In genomic region chr22:44363214-44363979, GRCh38 we compare ENCODE assay signal across 9 cellular contexts. TPM values are rescaled to one million over a fixed set of nuclear protein-coding genes. Genes with fewer than 3 reads are reported as not detected.
DNase-seq lines count a peak whose midpoint lies in the region; ATAC-seq and TF ChIP-seq lines count a peak whose summit lies in the region.
"Had no signal": no experiment of that assay in that cellular context is flagged by ENCODE, and none has a peak within 500 bp of the region (broad histone marks: within the 10 kb centered on the region; RNA-seq: fewer than 3 reads in every experiment).

No MANE protein-coding gene starts in this region.

- H2BK5ac ChIP-seq in neuronal stem cell (ENCODE audit: low read length): peak overlapping the region; percentile 80

- intact Hi-C loops in Caco-2 (cut with micrococcal nuclease; ENCODE audit: unreplicated experiment): loop anchor here (10.0 kb wide), 1 partner anchor 81 kb away; no protein-coding TSS in a partner anchor

- H3K4me3 Mint-ChIP-seq in activated T-helper 17 cell treated with anti-CD3 and anti-CD28 coated beads, Interleukin-2, amount 50 U/mL, for 72 hours: no peak overlapping the region
- no peak overlapping the region for H3K4me3 Mint-ChIP-seq in Caco-2 (ENCODE audit: unreplicated experiment)

- no peak overlapping the region for H3K4me2 ChIP-seq in neuronal stem cell (ENCODE audit: insufficient read depth, low read length, poor library complexity, severe bottlenecking)

- H4K91ac ChIP-seq in neuronal stem cell (ENCODE audit: low read depth, low read length, poor library complexity): no peak overlapping the region

- no peak overlapping the region for H3K27ac Mint-ChIP-seq in activated T-helper 17 cell treated with anti-CD3 and anti-CD28 coated beads, Interleukin-2, amount 50 U/mL, for 72 hours
- H3K27ac Mint-ChIP-seq in Caco-2 (ENCODE audit: unreplicated experiment): no peak overlapping the region

- no CpG with 5 or more reads among the region's 26 CpGs for WGBS in neuronal stem cell (ENCODE audit: extremely low coverage in 2 of 2, insufficient read length in 2 of 2, insufficient replicate concordance in 1 of 2), 2 donors

- H3K23ac ChIP-seq in neuronal stem cell (ENCODE audit: low read depth, low read length, poor library complexity): peak overlapping the region; percentile 53

- H3K27me3 ChIP-seq in Peyer's patch: no peaks in the 10 kb centered on the region
- peaks cover 0 to 35% (median 0%) of the 10 kb centered on the region in 3 experiments for H3K27me3 ChIP-seq in neuronal stem cell (ENCODE audit: control insufficient read depth in 3 of 3, insufficient read depth in 3 of 3, low read depth in 1 of 3, low read length in 3 of 3)
- no peaks in the 10 kb centered on the region for H3K27me3 ChIP-seq in Caco-2 (replicated peaks; ENCODE audit: control insufficient read depth, insufficient read depth, low read length)

- no peak overlapping the region for H4K8ac ChIP-seq in neuronal stem cell (ENCODE audit: low read depth, low read length)

- H3K27me3 Mint-ChIP-seq in activated T-helper 17 cell treated with anti-CD3 and anti-CD28 coated beads, Interleukin-2, amount 50 U/mL, for 72 hours: peaks cover 6% of the 10 kb centered on the region
- peaks cover 13% of the 10 kb centered on the region for H3K27me3 Mint-ChIP-seq in Caco-2 (ENCODE audit: insufficient read depth, unreplicated experiment)

- BruUV-seq in Caco-2 (replicated peaks; lab: Mats Ljungman, UMichigan): no TSS peak

- DNase-seq in AG10803 (ENCODE audit: low read depth) (peak; percentile 98), Peyer's patch (peak; percentile 24 to 82 (median 64)), fibroblast of gingiva (ENCODE audit: low read depth) (peak; percentile 98), neuronal stem cell (ENCODE audit: low spot score) (no peak), NCI-H2196 treated with DMSO at 0.1 percent for 48 hours (lab: John Stamatoyannopoulos, UW; ENCODE audit: unreplicated experiment) (no peak), NCI-H345 (lab: John Stamatoyannopoulos, UW) (no peak), Caco-2 (no peak)

- no peaks in the 10 kb centered on the region for H3K36me3 ChIP-seq in Peyer's patch
- no peaks in the 10 kb centered on the region for H3K36me3 ChIP-seq in neuronal stem cell (replicated peaks in 1 of 2; ENCODE audit: control insufficient read depth in 2 of 2, insufficient read depth in 2 of 2, low read length in 2 of 2)
- no peaks in the 10 kb centered on the region for H3K36me3 ChIP-seq in Caco-2 (ENCODE audit: control insufficient read depth, insufficient read depth, low read length)

- no peak for TF ChIP-seq CTCF in AG10803 (conservative IDR thresholded peaks at IDR 0.05; ENCODE audit: low read length)
- no peak for TF ChIP-seq CTCF in Peyer's patch (IDR thresholded peaks at IDR 0.05)
- TF ChIP-seq CTCF in Caco-2 (IDR thresholded peaks at IDR 0.05; ENCODE audit: insufficient read depth in 1 of 2, low read depth in 1 of 2, low read length in 1 of 2, severe bottlenecking in 1 of 2, unreplicated experiment in 1 of 2): no peak

- H3K27ac ChIP-seq in Peyer's patch: peak overlapping the region; percentile 27 to 73 (median 64)
- H3K27ac ChIP-seq in neuronal stem cell (replicated peaks; ENCODE audit: low read length): no peak overlapping the region

- H3K36me3 Mint-ChIP-seq in activated T-helper 17 cell treated with anti-CD3 and anti-CD28 coated beads, Interleukin-2, amount 50 U/mL, for 72 hours (ENCODE audit: low read depth): no peaks in the 10 kb centered on the region
- no peaks in the 10 kb centered on the region for H3K36me3 Mint-ChIP-seq in Caco-2 (ENCODE audit: insufficient read depth, unreplicated experiment)

- H3K4me3 ChIP-seq in AG10803 (ENCODE audit: low read length) (peak overlapping the region; percentile 37), Peyer's patch (no peak overlapping the region), neuronal stem cell (ENCODE audit: low read length in 2 of 2) (no peak overlapping the region), Caco-2 (ENCODE audit: low read depth, low read length) (no peak overlapping the region)
- H3K4me3 ChIP-seq: dorsolateral prefrontal cortex had no signal

- no peak for ATAC-seq in activated T-helper 17 cell treated with anti-CD3 and anti-CD28 coated beads, Interleukin-2, amount 50 U/mL, for 72 hours (replicated peaks)

- H3K18ac ChIP-seq in neuronal stem cell (ENCODE audit: low read length): peak overlapping the region; percentile 80

- H2BK15ac ChIP-seq in neuronal stem cell (ENCODE audit: low read length): peak overlapping the region; percentile 88

- no peaks in the 10 kb centered on the region for H3K4me1 Mint-ChIP-seq in activated T-helper 17 cell treated with anti-CD3 and anti-CD28 coated beads, Interleukin-2, amount 50 U/mL, for 72 hours
- no peaks in the 10 kb centered on the region for H3K4me1 Mint-ChIP-seq in Caco-2 (ENCODE audit: low read depth, unreplicated experiment)

- H3K4ac ChIP-seq in neuronal stem cell (ENCODE audit: low read length): no peak overlapping the region

- H3K9me3 ChIP-seq in Peyer's patch (no peaks in the 10 kb centered on the region), neuronal stem cell (replicated peaks in 1 of 2; ENCODE audit: control insufficient read depth in 2 of 2, insufficient read depth in 1 of 2, low read depth in 1 of 2, low read length in 2 of 2) (no peaks in the 10 kb centered on the region), Caco-2 (no peaks in the 10 kb centered on the region)

- no peaks in the 10 kb centered on the region for H3K9me3 Mint-ChIP-seq in activated T-helper 17 cell treated with anti-CD3 and anti-CD28 coated beads, Interleukin-2, amount 50 U/mL, for 72 hours
- H3K9me3 Mint-ChIP-seq in Caco-2 (ENCODE audit: unreplicated experiment): no peaks in the 10 kb centered on the region

- H3K4me1 ChIP-seq in Peyer's patch (peaks cover 0 to 16% (median 0%) of the 10 kb centered on the region in 4 donors), neuronal stem cell (ENCODE audit: control insufficient read depth in 2 of 2, insufficient read depth in 1 of 2, low read depth in 1 of 2, low read length in 2 of 2) (peaks cover 19 to 26% of the 10 kb centered on the region in 2 donors), Caco-2 (no peaks in the 10 kb centered on the region)

- peak overlapping the region; percentile 44 for H2BK120ac ChIP-seq in neuronal stem cell (ENCODE audit: low read depth, low read length)

- no peak overlapping the region for H3K9ac ChIP-seq in neuronal stem cell (ENCODE audit: low read depth, low read length, poor library complexity)

- no peak overlapping the region for H3K14ac ChIP-seq in neuronal stem cell (ENCODE audit: low read length)

- POLR2A ChIA-PET in Caco-2 (lab: Charles Lee): no interaction called here

- peak overlapping the region; percentile 71 for H2AK5ac ChIP-seq in neuronal stem cell (ENCODE audit: low read depth, low read length)

- peak overlapping the region; percentile 11 for H2BK12ac ChIP-seq in neuronal stem cell (ENCODE audit: low read length)

- peaks cover 2% of the 10 kb centered on the region for H3K79me1 ChIP-seq in neuronal stem cell (ENCODE audit: low read depth, low read length)

- TF ChIP-seq POLR2A in Peyer's patch (IDR thresholded peaks at IDR 0.05): no peak

- CTCF ChIA-PET in Caco-2 (lab: Charles Lee): no interaction called here

- H2AFZ ChIP-seq in neuronal stem cell (ENCODE audit: low read length): no peak overlapping the region

RNA-seq across cellular contexts. Expression of gene SHISAL1, which starts 50.6 kb away (rescaled TPM):
- 1 to 10 TPM; 1.1 to 3.3 (median 1.4) TPM for total RNA-seq in Peyer's patch
- polyA plus RNA-seq in neuronal stem cell (2013, experiment 1 of 2): 3.6 TPM
- polyA plus RNA-seq in neuronal stem cell (2013, experiment 2 of 2): 3.6 TPM
- not detected for total RNA-seq in activated T-helper 17 cell treated with anti-CD3 and anti-CD28 coated beads, Interleukin-2, amount 50 U/mL, for 72 hours
- not detected in 2 replicates for total RNA-seq in Caco-2 (2022)

Comparison
In these comparisons a context has a peak if more than half of its experiments do, and no peak if none do; other contexts are left out.
1. DNase-seq: peak in AG10803 (single experiment), Peyer's patch (3 of 3) and fibroblast of gingiva (single experiment); none in neuronal stem cell (single experiment), NCI-H2196 treated with DMSO at 0.1 percent for 48 hours (single experiment), NCI-H345 (single experiment) and Caco-2 (0 of 2).